ENCODE assay signal across 3 cellular contexts in the genomic region with DNA sequence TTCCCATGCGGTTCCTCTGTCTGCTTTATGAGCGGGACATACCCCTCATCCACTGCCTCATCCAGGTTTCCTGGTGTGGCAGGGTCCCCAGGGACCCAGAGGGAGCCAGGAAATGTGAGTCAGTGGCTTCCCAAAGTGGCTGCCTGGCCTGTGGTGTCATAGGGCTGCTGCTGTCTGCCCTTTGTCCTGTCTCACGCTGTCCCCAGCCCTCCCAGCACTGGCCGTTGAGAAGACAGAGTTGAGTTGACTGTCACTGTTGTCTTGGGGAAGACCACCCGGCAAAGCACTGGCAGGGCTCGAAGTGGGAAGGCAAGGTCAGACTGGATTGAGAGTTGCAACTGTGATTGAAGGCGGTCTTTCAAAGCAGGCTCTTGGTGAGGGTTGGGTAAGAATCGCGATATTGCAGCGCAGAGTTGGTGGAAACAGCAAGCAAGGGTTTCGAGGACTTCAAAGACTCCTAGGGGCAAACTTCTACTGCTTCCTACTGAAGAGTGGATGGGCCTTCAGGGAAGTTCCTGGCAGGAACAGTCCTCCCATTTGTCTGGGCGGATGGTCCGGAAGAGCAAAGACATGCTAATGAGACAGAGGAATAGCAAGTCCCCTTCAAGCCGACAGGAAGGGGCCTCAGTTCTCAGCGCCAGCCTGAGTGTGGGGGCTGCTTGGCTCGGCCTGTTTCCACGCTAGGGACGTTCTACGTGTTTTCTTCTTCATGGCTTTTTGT.
TF ChIP-seq lines count a peak whose summit lies in the region.

No MANE protein-coding gene starts in this region.

TF ChIP-seq in SK-N-SH, 30 proteins besides CTCF, POLR2A, EP300 and RAD21:
- TF ChIP-seq TCF12 (IDR thresholded peaks at IDR 0.05) = no peak
- TF ChIP-seq RFX5 (IDR thresholded peaks at IDR 0.05; ENCODE audit: low read length) = no peak
- TF ChIP-seq TAF1 (IDR thresholded peaks at IDR 0.05; ENCODE audit: borderline replicate concordance, low read depth, low read length) = no peak
- no peak for TF ChIP-seq GATA2 (CRISPR knock-in tag; IDR thresholded peaks at IDR 0.05)
- TF ChIP-seq FOSL2 (IDR thresholded peaks at IDR 0.05; ENCODE audit: borderline replicate concordance, low read depth) = no peak; the same call in 1 of the 2 replicates
- no peak for TF ChIP-seq JUND (IDR thresholded peaks at IDR 0.05)
- TF ChIP-seq MXI1 (IDR thresholded peaks at IDR 0.05; ENCODE audit: low read depth, low read length) = no peak
- TF ChIP-seq TEAD4 (IDR thresholded peaks at IDR 0.05; ENCODE audit: borderline replicate concordance, insufficient read depth) = no peak
- TF ChIP-seq, protein P1, sequence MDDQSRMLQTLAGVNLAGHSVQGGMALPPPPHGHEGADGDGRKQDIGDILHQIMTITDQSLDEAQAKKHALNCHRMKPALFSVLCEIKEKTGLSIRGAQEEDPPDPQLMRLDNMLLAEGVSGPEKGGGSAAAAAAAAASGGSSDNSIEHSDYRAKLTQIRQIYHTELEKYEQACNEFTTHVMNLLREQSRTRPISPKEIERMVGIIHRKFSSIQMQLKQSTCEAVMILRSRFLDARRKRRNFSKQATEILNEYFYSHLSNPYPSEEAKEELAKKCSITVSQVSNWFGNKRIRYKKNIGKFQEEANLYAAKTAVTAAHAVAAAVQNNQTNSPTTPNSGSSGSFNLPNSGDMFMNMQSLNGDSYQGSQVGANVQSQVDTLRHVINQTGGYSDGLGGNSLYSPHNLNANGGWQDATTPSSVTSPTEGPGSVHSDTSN (IDR thresholded peaks at IDR 0.05) = no peak

TF ChIP-seq in SK-N-SH treated with all-trans-retinoic acid at 6 μM for 48 hours, 23 proteins besides CTCF, POLR2A, EP300 and RAD21:
- TF ChIP-seq OSR1 (CRISPR knock-in tag; IDR thresholded peaks at IDR 0.05) (no peak), PPARA (CRISPR knock-in tag; IDR thresholded peaks at IDR 0.05; ENCODE audit: borderline replicate concordance) (no peak), ZFP30 (CRISPR knock-in tag; IDR thresholded peaks at IDR 0.05) (no peak), RARB (CRISPR knock-in tag; IDR thresholded peaks at IDR 0.05) (no peak)

TF ChIP-seq in H1, 55 proteins besides CTCF, POLR2A, EP300 and RAD21:
- TF ChIP-seq HDAC2 (IDR thresholded peaks at IDR 0.05; ENCODE audit: borderline replicate concordance in 1 of 2, low read depth in 2 of 2, low read length in 2 of 2) (no peak), MAX (IDR thresholded peaks at IDR 0.05) (no peak), SRF (IDR thresholded peaks at IDR 0.05; ENCODE audit: low read depth, low read length) (no peak), MAFK (IDR thresholded peaks at IDR 0.05; ENCODE audit: low read depth, low read length) (no peak), SIRT6 (IDR thresholded peaks at IDR 0.05; ENCODE audit: low read length) (no peak)
TF ChIP-seq in H1: peak in this region for 0.
